ENCODE assay signal across 17 cellular contexts in the genomic region with DNA sequence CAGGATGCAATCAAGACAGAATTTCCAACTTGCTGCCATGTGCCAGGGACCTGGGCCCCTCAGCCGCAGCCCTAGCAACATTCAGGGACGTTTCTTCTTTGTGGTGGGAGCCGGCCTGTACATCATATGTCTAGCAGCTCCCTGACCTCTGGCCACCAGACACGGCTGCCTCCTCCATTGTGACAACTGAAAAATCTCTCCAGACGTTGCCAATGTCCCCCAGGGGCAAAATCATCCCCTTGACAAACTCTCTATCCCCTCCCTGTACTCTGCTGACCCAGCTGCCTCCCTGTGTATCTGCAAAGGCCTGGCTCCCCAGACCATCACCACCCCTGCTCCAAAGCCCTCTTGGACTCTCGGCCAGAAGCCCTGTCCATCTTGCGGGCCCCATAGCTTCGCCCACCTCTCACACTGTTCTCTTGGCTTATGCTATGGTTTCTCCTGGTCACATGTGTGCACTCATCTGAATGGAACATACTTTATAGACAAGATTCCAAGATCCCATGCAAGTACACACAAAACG. TPM values are rescaled to one million over a fixed set of nuclear protein-coding genes. Genes with fewer than 3 reads are reported as not detected.
DNase-seq lines count a peak whose midpoint lies in the region; ATAC-seq and TF ChIP-seq lines count a peak whose summit lies in the region.
"Had no signal": no experiment of that assay in that cellular context is flagged by ENCODE, and none has a peak within 500 bp of the region (broad histone marks: within the 10 kb centered on the region; RNA-seq: fewer than 3 reads in every experiment).

No MANE protein-coding gene starts in this region.

- TF ChIP-seq RAD21 in SK-N-SH (IDR thresholded peaks at IDR 0.05; ENCODE audit: low read length), result no peak

- TF ChIP-seq EP300 in SK-N-SH (IDR thresholded peaks at IDR 0.05; ENCODE audit: borderline replicate concordance in 1 of 2, low read depth in 1 of 2, low read length in 1 of 2), result no peak; a peak in 1 of 4 replicates

- H4K91ac ChIP-seq in neuronal stem cell (ENCODE audit: low read depth, low read length, poor library complexity), result no peak overlapping the region

- TF ChIP-seq CTCF in SK-N-SH (IDR thresholded peaks at IDR 0.05) (no peak), glutamatergic neuron (IDR thresholded peaks at IDR 0.05; ENCODE audit: partially characterized antibody, unreplicated experiment) (no peak)

- H3K27ac ChIP-seq in SK-N-SH (ENCODE audit: low read depth in 2 of 2, low read length in 1 of 2), result peak overlapping the region in 1 of 2 experiments; percentile 1; a peak in 1 of 4 replicates
- no peak overlapping the region for H3K27ac ChIP-seq in neuronal stem cell (replicated peaks; ENCODE audit: low read length)
- H3K27ac ChIP-seq: 22Rv1, gastrocnemius medialis, transverse colon had no signal

- H3K9me3 Mint-ChIP-seq in glutamatergic neuron (ENCODE audit: unreplicated experiment), result peaks cover 11% of the 10 kb centered on the region
- H3K9me3 Mint-ChIP-seq in stimulated activated memory B cell treated with anti-CD40 and anti-IgM and Interleukin-4, amounts not matched to agents 10 μg/mL and 1 μg/mL and 100 μg/mL, for 72 hours, result no peaks in the 10 kb centered on the region
- no peaks in the 10 kb centered on the region for H3K9me3 Mint-ChIP-seq in stimulated activated naive CD8-positive, alpha-beta T cell treated with anti-CD3 and anti-CD28 coated beads, Interleukin-15, amount 100 ng/mL, for 72 hours
- H3K9me3 Mint-ChIP-seq: activated T-helper 2 cell treated with anti-CD3 and anti-CD28 coated beads, Interferon-gamma antibody, Interleukin-2, Interleukin-4, amounts not matched to agents 10 μg/mL and 5 μg/mL and 100 μg/mL, durations not matched to agents 14 hours and 24 hours and 36 hours; T-helper 1 cell treated with Interleukin-12 subunit alpha and Interleukin-12 subunit beta and Interleukin-4 antibody, amounts not matched to agents 30 μg/mL and 1 μg/mL, for 36 hours had no signal

- H3K4me2 ChIP-seq in SK-N-SH, result no peak overlapping the region
- no peak overlapping the region for H3K4me2 ChIP-seq in neuronal stem cell (ENCODE audit: insufficient read depth, low read length, poor library complexity, severe bottlenecking)

- H3F3A ChIP-seq in SK-N-SH (replicated peaks; ENCODE audit: insufficient read depth), result no peaks in the 10 kb centered on the region

- H3K27ac Mint-ChIP-seq in T-helper 17 cell (peak overlapping the region; percentile 91), glutamatergic neuron (ENCODE audit: unreplicated experiment) (peak overlapping the region; percentile 59)
- H3K27ac Mint-ChIP-seq in stimulated activated memory B cell treated with anti-CD40 and anti-IgM and Interleukin-4, amounts not matched to agents 10 μg/mL and 1 μg/mL and 100 μg/mL, for 72 hours, result peak overlapping the region; percentile 98
- peak overlapping the region in 1 of 2 donors; percentile 75 for H3K27ac Mint-ChIP-seq in stimulated activated naive CD8-positive, alpha-beta T cell treated with anti-CD3 and anti-CD28 coated beads, Interleukin-15, amount 100 ng/mL, for 72 hours
- H3K27ac Mint-ChIP-seq: activated CD4-positive, alpha-beta T cell treated with anti-CD3 and anti-CD28 coated beads for 36 hours; activated T-helper 2 cell treated with anti-CD3 and anti-CD28 coated beads, Interferon-gamma antibody, Interleukin-2, Interleukin-4, amounts not matched to agents 10 μg/mL and 5 μg/mL and 100 μg/mL, durations not matched to agents 14 hours and 24 hours and 36 hours; T-helper 1 cell treated with Interleukin-12 subunit alpha and Interleukin-12 subunit beta and Interleukin-4 antibody, amounts not matched to agents 30 μg/mL and 1 μg/mL, for 36 hours had no signal

- WGBS in SK-N-SH (ENCODE audit: low lambda C conversion rate), result 80% methylated on average over 9 of the region's 9 CpGs
- no CpG with 5 or more reads among the region's 9 CpGs for WGBS in neuronal stem cell (ENCODE audit: extremely low coverage in 2 of 2, insufficient read length in 2 of 2, insufficient replicate concordance in 1 of 2), 2 donors

- CTCF ChIA-PET in SK-N-SH (lab: Yijun Ruan, JAX), result interaction anchor here (0.8 to 4.4 kb wide), 3 partner anchors 41 to 398 kb away, joined by 3 to 22 read pairs (median 4); partner anchors contain the start of gene CENPP

- H2BK12ac ChIP-seq in neuronal stem cell (ENCODE audit: low read length), result no peak overlapping the region

- ATAC-seq in SK-N-SH treated with all-trans-retinoic acid at 6 μM for 48 hours (no peak), T-helper 17 cell (no peak), HG03045 (IDR thresholded peaks at IDR 0.05; ENCODE audit: unreplicated experiment) (no peak)
- no peak for ATAC-seq in stimulated activated memory B cell treated with anti-CD40 and anti-IgM and Interleukin-4, amounts not matched to agents 10 μg/mL and 1 μg/mL and 100 μg/mL, for 72 hours
- ATAC-seq in stimulated activated naive CD8-positive, alpha-beta T cell treated with anti-CD3 and anti-CD28 coated beads, Interleukin-15, amount 100 ng/mL, for 72 hours, result no peak
- ATAC-seq: activated CD4-positive, alpha-beta T cell treated with anti-CD3 and anti-CD28 coated beads for 36 hours; gastrocnemius medialis; GM12878 had no signal

- peaks cover 6% of the 10 kb centered on the region for H3K79me1 ChIP-seq in neuronal stem cell (ENCODE audit: low read depth, low read length)

- H3K4me3 ChIP-seq in SK-N-SH (ENCODE audit: low read depth in 2 of 2, low read length in 1 of 2) (no peak overlapping the region), neuronal stem cell (ENCODE audit: low read length in 2 of 2) (no peak overlapping the region)
- H3K4me3 ChIP-seq: gastrocnemius medialis, GM12878, transverse colon had no signal

- no peak overlapping the region for H2AFZ ChIP-seq in SK-N-SH (ENCODE audit: low read depth)
- H2AFZ ChIP-seq in neuronal stem cell (ENCODE audit: low read length), result no peak overlapping the region

- H3K27me3 ChIP-seq in SK-N-SH (ENCODE audit: insufficient read depth), result no peaks in the 10 kb centered on the region
- H3K27me3 ChIP-seq in neuronal stem cell (ENCODE audit: control insufficient read depth in 3 of 3, insufficient read depth in 3 of 3, low read depth in 1 of 3, low read length in 3 of 3), result no peaks in the 10 kb centered on the region
- H3K27me3 ChIP-seq: gastrocnemius medialis, transverse colon had no signal

- H3K14ac ChIP-seq in neuronal stem cell (ENCODE audit: low read length), result no peak overlapping the region

- POLR2A ChIA-PET in SK-N-SH (lab: Yijun Ruan, JAX), result no interaction called here

- DNase-seq in SK-N-SH (peak; percentile 65), T-helper 17 cell (no peak), glutamatergic neuron (no peak), neuronal stem cell (ENCODE audit: low spot score) (no peak)
- no peak for DNase-seq in stimulated activated naive CD8-positive, alpha-beta T cell treated with anti-CD3 and anti-CD28 coated beads, Interleukin-15, amount 100 ng/mL, for 72 hours
- DNase-seq: activated CD4-positive, alpha-beta T cell treated with anti-CD3 and anti-CD28 coated beads for 36 hours; effector CD8-positive, alpha-beta T cell; gastrocnemius medialis; Kasumi-1; transverse colon had no signal

- H3K36me3 Mint-ChIP-seq in T-helper 17 cell (ENCODE audit: low read depth), result peaks cover 7% of the 10 kb centered on the region
- H3K36me3 Mint-ChIP-seq in glutamatergic neuron (ENCODE audit: unreplicated experiment), result peaks cover 10% of the 10 kb centered on the region
- peaks cover 59% of the 10 kb centered on the region for H3K36me3 Mint-ChIP-seq in stimulated activated memory B cell treated with anti-CD40 and anti-IgM and Interleukin-4, amounts not matched to agents 10 μg/mL and 1 μg/mL and 100 μg/mL, for 72 hours

- no peak overlapping the region for H2BK120ac ChIP-seq in neuronal stem cell (ENCODE audit: low read depth, low read length)

- H3K4me1 ChIP-seq in SK-N-SH (ENCODE audit: control insufficient read depth in 1 of 2, insufficient read depth in 2 of 2, low read depth in 1 of 2, low read length in 1 of 2) (peaks cover 0 to 19% of the 10 kb centered on the region in 2 experiments; a peak in 1 of 4 replicates), neuronal stem cell (ENCODE audit: control insufficient read depth in 2 of 2, insufficient read depth in 1 of 2, low read depth in 1 of 2, low read length in 2 of 2) (peaks cover 7 to 8% of the 10 kb centered on the region in 2 donors)

- H3K79me2 ChIP-seq in SK-N-SH (ENCODE audit: insufficient read depth), result peaks cover 35% of the 10 kb centered on the region

- no peak overlapping the region for H3K4ac ChIP-seq in neuronal stem cell (ENCODE audit: low read length)

- H2BK5ac ChIP-seq in neuronal stem cell (ENCODE audit: low read length), result no peak overlapping the region

- H2BK15ac ChIP-seq in neuronal stem cell (ENCODE audit: low read length), result no peak overlapping the region

- H4K8ac ChIP-seq in neuronal stem cell (ENCODE audit: low read depth, low read length), result no peak overlapping the region

- peaks cover 0 to 67% of the 10 kb centered on the region in 2 experiments for H3K36me3 ChIP-seq in SK-N-SH (replicated peaks in 1 of 2; ENCODE audit: control insufficient read depth in 1 of 2, insufficient read depth in 2 of 2, low read length in 1 of 2)
- H3K36me3 ChIP-seq in neuronal stem cell (replicated peaks in 1 of 2; ENCODE audit: control insufficient read depth in 2 of 2, insufficient read depth in 2 of 2, low read length in 2 of 2), result peaks cover 52 to 89% of the 10 kb centered on the region in 2 donors

- H3K27me3 Mint-ChIP-seq in T-helper 17 cell (no peaks in the 10 kb centered on the region), glutamatergic neuron (ENCODE audit: unreplicated experiment) (peaks cover 5% of the 10 kb centered on the region)
- H3K27me3 Mint-ChIP-seq in stimulated activated memory B cell treated with anti-CD40 and anti-IgM and Interleukin-4, amounts not matched to agents 10 μg/mL and 1 μg/mL and 100 μg/mL, for 72 hours, result no peaks in the 10 kb centered on the region
- H3K27me3 Mint-ChIP-seq in stimulated activated naive CD8-positive, alpha-beta T cell treated with anti-CD3 and anti-CD28 coated beads, Interleukin-15, amount 100 ng/mL, for 72 hours, result no peaks in the 10 kb centered on the region
- H3K27me3 Mint-ChIP-seq: activated CD4-positive, alpha-beta T cell treated with anti-CD3 and anti-CD28 coated beads for 36 hours had no signal

- no peak overlapping the region for H3K23ac ChIP-seq in neuronal stem cell (ENCODE audit: low read depth, low read length, poor library complexity)

- no peak overlapping the region for H2AK5ac ChIP-seq in neuronal stem cell (ENCODE audit: low read depth, low read length)

- H3K9me2 ChIP-seq in SK-N-SH, result no peaks in the 10 kb centered on the region

- 0 out of 2 replicates have a peak, but pooled peaks cover 12% of the 10 kb centered on the region for H4K20me1 ChIP-seq in SK-N-SH (ENCODE audit: insufficient read depth)

- no peak overlapping the region for H3K4me3 Mint-ChIP-seq in T-helper 17 cell
- H3K4me3 Mint-ChIP-seq in glutamatergic neuron (ENCODE audit: unreplicated experiment), result no peak overlapping the region
- no peak overlapping the region for H3K4me3 Mint-ChIP-seq in stimulated activated memory B cell treated with anti-CD40 and anti-IgM and Interleukin-4, amounts not matched to agents 10 μg/mL and 1 μg/mL and 100 μg/mL, for 72 hours
- H3K4me3 Mint-ChIP-seq in stimulated activated naive CD8-positive, alpha-beta T cell treated with anti-CD3 and anti-CD28 coated beads, Interleukin-15, amount 100 ng/mL, for 72 hours, result no peak overlapping the region
- H3K4me3 Mint-ChIP-seq: activated CD4-positive, alpha-beta T cell treated with anti-CD3 and anti-CD28 coated beads for 36 hours; T-helper 1 cell treated with Interleukin-12 subunit alpha and Interleukin-12 subunit beta and Interleukin-4 antibody, amounts not matched to agents 30 μg/mL and 1 μg/mL, for 36 hours had no signal

- H3K4me1 Mint-ChIP-seq in T-helper 17 cell (peaks cover 20% of the 10 kb centered on the region), glutamatergic neuron (ENCODE audit: low read depth, unreplicated experiment) (peaks cover 40% of the 10 kb centered on the region)
- H3K4me1 Mint-ChIP-seq in stimulated activated memory B cell treated with anti-CD40 and anti-IgM and Interleukin-4, amounts not matched to agents 10 μg/mL and 1 μg/mL and 100 μg/mL, for 72 hours, result peaks cover 91% of the 10 kb centered on the region
- H3K4me1 Mint-ChIP-seq in stimulated activated naive CD8-positive, alpha-beta T cell treated with anti-CD3 and anti-CD28 coated beads, Interleukin-15, amount 100 ng/mL, for 72 hours, result peaks cover 19% of the 10 kb centered on the region
- H3K4me1 Mint-ChIP-seq: activated CD4-positive, alpha-beta T cell treated with anti-CD3 and anti-CD28 coated beads for 36 hours had no signal

- no peak overlapping the region for H3K9ac ChIP-seq in SK-N-SH
- H3K9ac ChIP-seq in neuronal stem cell (ENCODE audit: low read depth, low read length, poor library complexity), result no peak overlapping the region

- H3K18ac ChIP-seq in neuronal stem cell (ENCODE audit: low read length), result no peak overlapping the region

- H3K9me3 ChIP-seq in SK-N-SH (no peaks in the 10 kb centered on the region), T-helper 17 cell (ENCODE audit: control insufficient read depth, low read length, poor library complexity, severe bottlenecking) (no peaks in the 10 kb centered on the region), neuronal stem cell (replicated peaks in 1 of 2; ENCODE audit: control insufficient read depth in 2 of 2, insufficient read depth in 1 of 2, low read depth in 1 of 2, low read length in 2 of 2) (no peaks in the 10 kb centered on the region)
- H3K9me3 ChIP-seq: gastrocnemius medialis, transverse colon had no signal

RNA-seq across cellular contexts. Expression of gene BICD2, which starts 40.8 kb away (rescaled TPM):
- 18.7 and 19.6 TPM in 2 replicates for polyA plus RNA-seq in SK-N-SH (2012; rRNA removed)
- polyA plus RNA-seq in SK-N-SH (2012; cell fraction: cytosol; rRNA removed), result 16.7 and 19.0 TPM in 2 replicates
- 20.2 and 21.5 TPM in 2 replicates for polyA plus RNA-seq in SK-N-SH (2012; cell fraction: nucleus; rRNA removed)
- total RNA-seq in T-helper 17 cell, result 10 to 100 TPM; 22.9 to 34.0 TPM
- total RNA-seq in glutamatergic neuron (ENCODE audit: unreplicated experiment), result 43.7 TPM
- polyA plus RNA-seq in neuronal stem cell (2013, experiment 1 of 2), result 13.6 TPM
- polyA plus RNA-seq in neuronal stem cell (2013, experiment 2 of 2), result 14.2 TPM

RNA-seq across cellular contexts. Expression of gene IPPK, which starts 53.9 kb away (rescaled TPM):
- polyA plus RNA-seq in SK-N-SH (2012; rRNA removed), result 16.5 and 20.2 TPM in 2 replicates
- polyA plus RNA-seq in SK-N-SH (2012; cell fraction: cytosol; rRNA removed), result 14.7 and 16.7 TPM in 2 replicates
- 31.8 and 43.2 TPM in 2 replicates for polyA plus RNA-seq in SK-N-SH (2012; cell fraction: nucleus; rRNA removed)
- total RNA-seq in T-helper 17 cell (1 to 10 TPM; 6.3 to 7.1 TPM), glutamatergic neuron (ENCODE audit: unreplicated experiment) (7.0 TPM)
- polyA plus RNA-seq in neuronal stem cell (2013, experiment 1 of 2), result 4.8 TPM
- 4.2 TPM for polyA plus RNA-seq in neuronal stem cell (2013, experiment 2 of 2)
